Comparison of ENCODE assay signal across 1 cellular context in the genomic region with DNA sequence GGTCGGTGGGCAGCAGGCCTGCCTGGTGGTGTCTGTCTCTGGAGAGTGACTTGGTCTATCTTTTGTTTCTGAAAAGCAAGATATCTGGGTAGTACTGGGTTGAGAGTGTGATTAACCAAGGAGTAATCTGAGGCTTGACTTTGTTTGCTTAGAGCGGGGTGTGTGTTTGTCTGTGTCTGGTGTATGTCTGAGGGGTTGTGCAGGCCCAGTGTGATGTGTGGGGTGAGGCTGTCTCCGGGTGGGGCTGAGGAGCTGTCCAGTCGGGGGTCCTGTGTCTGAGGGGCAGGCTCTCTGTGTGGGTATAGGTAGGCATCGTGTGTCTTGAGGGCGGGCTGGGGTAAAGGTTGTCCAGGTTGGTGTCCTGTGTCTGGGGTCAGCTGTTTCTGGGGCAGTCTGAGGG.
TF ChIP-seq lines count a peak whose summit lies in the region.

No MANE protein-coding gene starts in this region.

TF ChIP-seq in K562, 482 proteins besides CTCF, POLR2A, EP300 and RAD21:
- TF ChIP-seq, protein P1, sequence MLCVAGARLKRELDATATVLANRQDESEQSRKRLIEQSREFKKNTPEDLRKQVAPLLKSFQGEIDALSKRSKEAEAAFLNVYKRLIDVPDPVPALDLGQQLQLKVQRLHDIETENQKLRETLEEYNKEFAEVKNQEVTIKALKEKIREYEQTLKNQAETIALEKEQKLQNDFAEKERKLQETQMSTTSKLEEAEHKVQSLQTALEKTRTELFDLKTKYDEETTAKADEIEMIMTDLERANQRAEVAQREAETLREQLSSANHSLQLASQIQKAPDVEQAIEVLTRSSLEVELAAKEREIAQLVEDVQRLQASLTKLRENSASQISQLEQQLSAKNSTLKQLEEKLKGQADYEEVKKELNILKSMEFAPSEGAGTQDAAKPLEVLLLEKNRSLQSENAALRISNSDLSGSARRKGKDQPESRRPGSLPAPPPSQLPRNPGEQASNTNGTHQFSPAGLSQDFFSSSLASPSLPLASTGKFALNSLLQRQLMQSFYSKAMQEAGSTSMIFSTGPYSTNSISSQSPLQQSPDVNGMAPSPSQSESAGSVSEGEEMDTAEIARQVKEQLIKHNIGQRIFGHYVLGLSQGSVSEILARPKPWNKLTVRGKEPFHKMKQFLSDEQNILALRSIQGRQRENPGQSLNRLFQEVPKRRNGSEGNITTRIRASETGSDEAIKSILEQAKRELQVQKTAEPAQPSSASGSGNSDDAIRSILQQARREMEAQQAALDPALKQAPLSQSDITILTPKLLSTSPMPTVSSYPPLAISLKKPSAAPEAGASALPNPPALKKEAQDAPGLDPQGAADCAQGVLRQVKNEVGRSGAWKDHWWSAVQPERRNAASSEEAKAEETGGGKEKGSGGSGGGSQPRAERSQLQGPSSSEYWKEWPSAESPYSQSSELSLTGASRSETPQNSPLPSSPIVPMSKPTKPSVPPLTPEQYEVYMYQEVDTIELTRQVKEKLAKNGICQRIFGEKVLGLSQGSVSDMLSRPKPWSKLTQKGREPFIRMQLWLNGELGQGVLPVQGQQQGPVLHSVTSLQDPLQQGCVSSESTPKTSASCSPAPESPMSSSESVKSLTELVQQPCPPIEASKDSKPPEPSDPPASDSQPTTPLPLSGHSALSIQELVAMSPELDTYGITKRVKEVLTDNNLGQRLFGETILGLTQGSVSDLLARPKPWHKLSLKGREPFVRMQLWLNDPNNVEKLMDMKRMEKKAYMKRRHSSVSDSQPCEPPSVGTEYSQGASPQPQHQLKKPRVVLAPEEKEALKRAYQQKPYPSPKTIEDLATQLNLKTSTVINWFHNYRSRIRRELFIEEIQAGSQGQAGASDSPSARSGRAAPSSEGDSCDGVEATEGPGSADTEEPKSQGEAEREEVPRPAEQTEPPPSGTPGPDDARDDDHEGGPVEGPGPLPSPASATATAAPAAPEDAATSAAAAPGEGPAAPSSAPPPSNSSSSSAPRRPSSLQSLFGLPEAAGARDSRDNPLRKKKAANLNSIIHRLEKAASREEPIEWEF (CRISPR knock-in tag; IDR thresholded peaks at IDR 0.05) = no peak
- TF ChIP-seq RBM17 (IDR thresholded peaks at IDR 0.05; ENCODE audit: borderline replicate concordance, low read depth, low read length) (no peak), CCAR2 (IDR thresholded peaks at IDR 0.05; ENCODE audit: low read depth, low read length) (no peak), RBFOX2 (IDR thresholded peaks at IDR 0.05; ENCODE audit: low read depth, low read length) (0 out of 2 replicates have a peak, but pooled peaks have one; percentile 8), ZNF316 (IDR thresholded peaks at IDR 0.05) (no peak)
TF ChIP-seq in K562: peak in this region for 1.
